ENCODE assay signal across 1 cellular context in the genomic region with DNA sequence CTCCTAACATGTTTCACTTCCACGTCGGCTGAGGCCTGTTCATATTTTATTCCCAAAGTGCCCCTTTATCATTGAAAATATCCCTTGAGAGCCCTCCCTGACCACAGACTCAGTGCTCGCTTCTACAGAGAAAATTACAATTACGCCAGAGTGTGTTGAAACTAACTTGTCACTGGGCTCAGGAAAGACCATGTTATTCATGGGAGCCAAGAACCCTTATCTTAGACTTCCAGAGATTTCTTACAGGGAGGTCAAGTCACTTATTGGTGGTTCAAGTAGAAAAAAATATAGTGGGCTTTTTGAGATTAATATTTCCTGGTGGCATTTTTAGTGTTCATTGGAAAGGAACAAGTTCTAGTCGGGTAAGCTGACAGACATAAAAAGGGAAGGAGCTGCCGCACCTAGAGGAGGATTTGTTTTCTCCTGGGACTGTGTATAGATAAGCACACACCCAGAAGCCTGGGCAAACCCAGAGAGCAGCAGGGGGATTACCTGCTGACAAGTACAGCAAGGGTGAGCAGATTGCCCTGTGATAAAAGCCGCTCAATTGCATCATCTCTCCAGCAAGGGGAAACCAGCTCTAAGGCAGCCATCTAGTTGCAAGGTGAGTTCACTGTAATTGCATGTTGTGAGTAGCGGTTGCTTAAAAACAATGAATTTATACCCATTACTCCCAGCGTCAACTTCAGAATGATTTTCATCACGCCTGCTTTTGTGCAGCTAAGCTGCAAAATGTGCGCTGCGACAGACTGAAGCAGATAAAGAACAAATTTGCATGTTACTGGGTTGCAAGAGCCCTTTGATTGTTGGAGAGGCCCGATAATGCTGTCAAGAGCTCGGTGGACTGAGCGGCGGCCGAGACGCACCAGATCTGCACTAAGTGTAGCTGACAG.
TF ChIP-seq lines count a peak whose summit lies in the region.

No MANE protein-coding gene starts in this region.

TF ChIP-seq in endothelial cell of umbilical vein, 7 proteins besides CTCF, POLR2A, EP300 and RAD21 (continued from another document):
- TF ChIP-seq, protein P1, sequence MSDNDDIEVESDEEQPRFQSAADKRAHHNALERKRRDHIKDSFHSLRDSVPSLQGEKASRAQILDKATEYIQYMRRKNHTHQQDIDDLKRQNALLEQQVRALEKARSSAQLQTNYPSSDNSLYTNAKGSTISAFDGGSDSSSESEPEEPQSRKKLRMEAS (IDR thresholded peaks at IDR 0.05; ENCODE audit: insufficient read depth, insufficient read length) = no peak
- TF ChIP-seq EZH2 (IDR thresholded peaks at IDR 0.05; ENCODE audit: borderline replicate concordance, low read depth, low read length, severe bottlenecking) (no peak), FOS (IDR thresholded peaks at IDR 0.05; ENCODE audit: borderline replicate concordance, insufficient read depth, low read length) (no peak)
